Comparison of ENCODE assay signal across 2 cellular contexts in the genomic region with DNA sequence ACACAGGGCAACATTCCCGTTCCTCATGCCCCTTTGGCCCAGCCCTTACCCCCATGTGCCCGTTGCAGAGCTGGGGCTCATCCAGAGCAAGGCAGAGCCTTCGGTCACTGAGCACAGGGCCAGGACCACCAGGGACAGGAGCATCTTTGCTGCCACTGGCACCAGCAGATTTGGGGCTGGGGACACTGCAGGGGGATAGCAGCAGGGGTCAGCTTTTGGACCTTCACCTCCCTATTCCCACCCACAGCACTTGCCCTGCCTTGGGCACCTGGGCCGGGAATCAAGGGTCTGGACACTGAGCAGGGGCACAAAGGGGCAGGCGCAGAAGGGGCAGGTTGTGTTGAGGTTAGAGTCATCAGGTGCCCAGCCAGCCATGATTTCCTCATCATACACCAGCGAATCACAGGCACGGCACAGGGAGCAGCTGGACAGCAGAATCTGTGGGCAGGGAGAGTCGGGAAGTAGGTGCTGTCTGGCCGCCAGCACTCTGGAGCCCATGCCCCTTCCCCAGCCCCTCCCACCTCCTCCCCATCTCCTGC.
TF ChIP-seq lines count a peak whose summit lies in the region.

No MANE protein-coding gene starts in this region.

TF ChIP-seq in HEK293, 187 proteins besides CTCF, POLR2A, EP300 and RAD21:
- TF ChIP-seq HIC1 (tag by site-specific recombination; IDR thresholded peaks at IDR 0.05) (peak; percentile 67), ZBTB1 (tag by site-specific recombination; IDR thresholded peaks at IDR 0.05) (no peak), TCF7L2 (IDR thresholded peaks at IDR 0.05; ENCODE audit: borderline replicate concordance, low read depth, low read length) (no peak), SCRT2 (tag by site-specific recombination; IDR thresholded peaks at IDR 0.05) (no peak)
- TF ChIP-seq, protein P1, sequence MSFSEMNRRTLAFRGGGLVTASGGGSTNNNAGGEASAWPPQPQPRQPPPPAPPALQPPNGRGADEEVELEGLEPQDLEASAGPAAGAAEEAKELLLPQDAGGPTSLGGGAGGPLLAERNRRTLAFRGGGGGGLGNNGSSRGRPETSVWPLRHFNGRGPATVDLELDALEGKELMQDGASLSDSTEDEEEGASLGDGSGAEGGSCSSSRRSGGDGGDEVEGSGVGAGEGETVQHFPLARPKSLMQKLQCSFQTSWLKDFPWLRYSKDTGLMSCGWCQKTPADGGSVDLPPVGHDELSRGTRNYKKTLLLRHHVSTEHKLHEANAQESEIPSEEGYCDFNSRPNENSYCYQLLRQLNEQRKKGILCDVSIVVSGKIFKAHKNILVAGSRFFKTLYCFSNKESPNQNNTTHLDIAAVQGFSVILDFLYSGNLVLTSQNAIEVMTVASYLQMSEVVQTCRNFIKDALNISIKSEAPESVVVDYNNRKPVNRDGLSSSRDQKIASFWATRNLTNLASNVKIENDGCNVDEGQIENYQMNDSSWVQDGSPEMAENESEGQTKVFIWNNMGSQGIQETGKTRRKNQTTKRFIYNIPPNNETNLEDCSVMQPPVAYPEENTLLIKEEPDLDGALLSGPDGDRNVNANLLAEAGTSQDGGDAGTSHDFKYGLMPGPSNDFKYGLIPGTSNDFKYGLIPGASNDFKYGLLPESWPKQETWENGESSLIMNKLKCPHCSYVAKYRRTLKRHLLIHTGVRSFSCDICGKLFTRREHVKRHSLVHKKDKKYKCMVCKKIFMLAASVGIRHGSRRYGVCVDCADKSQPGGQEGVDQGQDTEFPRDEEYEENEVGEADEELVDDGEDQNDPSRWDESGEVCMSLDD (tag by site-specific recombination; IDR thresholded peaks at IDR 0.05) = no peak

TF ChIP-seq in GM12878, 131 proteins besides CTCF, POLR2A, EP300 and RAD21:
- TF ChIP-seq POLR2AphosphoS2 (IDR thresholded peaks at IDR 0.05; ENCODE audit: low read depth, low read length) = no peak
- TF ChIP-seq KDM1A (IDR thresholded peaks at IDR 0.05; ENCODE audit: borderline replicate concordance) = no peak
- TF ChIP-seq NR2C1 (IDR thresholded peaks at IDR 0.05) = no peak
- no peak for TF ChIP-seq MTA2 (IDR thresholded peaks at IDR 0.05; ENCODE audit: low read depth)
- TF ChIP-seq DPF2 (IDR thresholded peaks at IDR 0.05) = no peak
- no peak for TF ChIP-seq TCF7 (IDR thresholded peaks at IDR 0.05; ENCODE audit: borderline replicate concordance)
- TF ChIP-seq JUNB (IDR thresholded peaks at IDR 0.05) = no peak
- TF ChIP-seq IRF3 (IDR thresholded peaks at IDR 0.05) = no peak
- TF ChIP-seq, protein P2, sequence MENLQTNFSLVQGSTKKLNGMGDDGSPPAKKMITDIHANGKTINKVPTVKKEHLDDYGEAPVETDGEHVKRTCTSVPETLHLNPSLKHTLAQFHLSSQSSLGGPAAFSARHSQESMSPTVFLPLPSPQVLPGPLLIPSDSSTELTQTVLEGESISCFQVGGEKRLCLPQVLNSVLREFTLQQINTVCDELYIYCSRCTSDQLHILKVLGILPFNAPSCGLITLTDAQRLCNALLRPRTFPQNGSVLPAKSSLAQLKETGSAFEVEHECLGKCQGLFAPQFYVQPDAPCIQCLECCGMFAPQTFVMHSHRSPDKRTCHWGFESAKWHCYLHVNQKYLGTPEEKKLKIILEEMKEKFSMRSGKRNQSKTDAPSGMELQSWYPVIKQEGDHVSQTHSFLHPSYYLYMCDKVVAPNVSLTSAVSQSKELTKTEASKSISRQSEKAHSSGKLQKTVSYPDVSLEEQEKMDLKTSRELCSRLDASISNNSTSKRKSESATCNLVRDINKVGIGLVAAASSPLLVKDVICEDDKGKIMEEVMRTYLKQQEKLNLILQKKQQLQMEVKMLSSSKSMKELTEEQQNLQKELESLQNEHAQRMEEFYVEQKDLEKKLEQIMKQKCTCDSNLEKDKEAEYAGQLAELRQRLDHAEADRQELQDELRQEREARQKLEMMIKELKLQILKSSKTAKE (IDR thresholded peaks at IDR 0.05; ENCODE audit: low read depth, poor library complexity, severe bottlenecking) = no peak
- no peak for TF ChIP-seq NFYA (IDR thresholded peaks at IDR 0.05; ENCODE audit: borderline replicate concordance, low read depth, low read length)
- TF ChIP-seq SMAD1 (IDR thresholded peaks at IDR 0.05; ENCODE audit: low read depth, partially characterized antibody) = no peak
- TF ChIP-seq WRNIP1 (IDR thresholded peaks at IDR 0.05; ENCODE audit: borderline replicate concordance, low read depth, low read length) = no peak
- no peak for TF ChIP-seq JUND (IDR thresholded peaks at IDR 0.05; ENCODE audit: low read depth, low read length)
- no peak for TF ChIP-seq CREB1 (IDR thresholded peaks at IDR 0.05; ENCODE audit: low read depth)
- no peak for TF ChIP-seq ZZZ3 (IDR thresholded peaks at IDR 0.05; ENCODE audit: control insufficient read depth, insufficient read length, low read depth)
- TF ChIP-seq RBBP5 (conservative IDR thresholded peaks at IDR 0.05) = no peak
- TF ChIP-seq, protein P3, sequence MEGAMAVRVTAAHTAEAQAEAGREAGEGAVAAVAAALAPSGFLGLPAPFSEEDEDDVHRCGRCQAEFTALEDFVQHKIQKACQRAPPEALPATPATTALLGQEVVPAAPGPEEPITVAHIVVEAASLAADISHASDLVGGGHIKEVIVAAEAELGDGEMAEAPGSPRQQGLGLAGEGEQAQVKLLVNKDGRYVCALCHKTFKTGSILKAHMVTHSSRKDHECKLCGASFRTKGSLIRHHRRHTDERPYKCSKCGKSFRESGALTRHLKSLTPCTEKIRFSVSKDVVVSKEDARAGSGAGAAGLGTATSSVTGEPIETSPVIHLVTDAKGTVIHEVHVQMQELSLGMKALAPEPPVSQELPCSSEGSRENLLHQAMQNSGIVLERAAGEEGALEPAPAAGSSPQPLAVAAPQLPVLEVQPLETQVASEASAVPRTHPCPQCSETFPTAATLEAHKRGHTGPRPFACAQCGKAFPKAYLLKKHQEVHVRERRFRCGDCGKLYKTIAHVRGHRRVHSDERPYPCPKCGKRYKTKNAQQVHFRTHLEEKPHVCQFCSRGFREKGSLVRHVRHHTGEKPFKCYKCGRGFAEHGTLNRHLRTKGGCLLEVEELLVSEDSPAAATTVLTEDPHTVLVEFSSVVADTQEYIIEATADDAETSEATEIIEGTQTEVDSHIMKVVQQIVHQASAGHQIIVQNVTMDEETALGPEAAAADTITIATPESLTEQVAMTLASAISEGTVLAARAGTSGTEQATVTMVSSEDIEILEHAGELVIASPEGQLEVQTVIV (IDR thresholded peaks at IDR 0.05; ENCODE audit: borderline replicate concordance, partially characterized antibody) = no peak
- TF ChIP-seq, protein P4, sequence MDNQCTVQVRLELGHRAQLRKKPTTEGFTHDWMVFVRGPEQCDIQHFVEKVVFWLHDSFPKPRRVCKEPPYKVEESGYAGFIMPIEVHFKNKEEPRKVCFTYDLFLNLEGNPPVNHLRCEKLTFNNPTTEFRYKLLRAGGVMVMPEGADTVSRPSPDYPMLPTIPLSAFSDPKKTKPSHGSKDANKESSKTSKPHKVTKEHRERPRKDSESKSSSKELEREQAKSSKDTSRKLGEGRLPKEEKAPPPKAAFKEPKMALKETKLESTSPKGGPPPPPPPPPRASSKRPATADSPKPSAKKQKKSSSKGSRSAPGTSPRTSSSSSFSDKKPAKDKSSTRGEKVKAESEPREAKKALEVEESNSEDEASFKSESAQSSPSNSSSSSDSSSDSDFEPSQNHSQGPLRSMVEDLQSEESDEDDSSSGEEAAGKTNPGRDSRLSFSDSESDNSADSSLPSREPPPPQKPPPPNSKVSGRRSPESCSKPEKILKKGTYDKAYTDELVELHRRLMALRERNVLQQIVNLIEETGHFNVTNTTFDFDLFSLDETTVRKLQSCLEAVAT (IDR thresholded peaks at IDR 0.05) = no peak
- no peak for TF ChIP-seq ATF7 (IDR thresholded peaks at IDR 0.05; ENCODE audit: low read depth)
- no peak for TF ChIP-seq ZNF24 (IDR thresholded peaks at IDR 0.05)
TF ChIP-seq in GM12878: peak in this region for 0.
